Comparison of ENCODE assay signal across 17 cellular contexts in genomic region chr6:67933278-67933677, GRCh38.
A peak's percentile ranks its signal among the peaks of the same experiment; 100 is the strongest.
DNase-seq lines count a peak whose midpoint lies in the region; TF ChIP-seq lines count a peak whose summit lies in the region.
"Had no signal": no experiment of that assay in that cellular context is flagged by ENCODE, and none has a peak within 500 bp of the region (broad histone marks: within the 10 kb centered on the region; RNA-seq: fewer than 3 reads in every experiment).

No MANE protein-coding gene starts in this region.

- H3K9me3 ChIP-seq in OCI-LY1 (ENCODE audit: low read length) (no peaks in the 10 kb centered on the region), PC-9 (ENCODE audit: insufficient read depth, low read depth) (no peaks in the 10 kb centered on the region), suprapubic skin (no peaks in the 10 kb centered on the region)
- H3K9me3 ChIP-seq: BLaER1 treated with 17β-estradiol and CSF1 and Interleukin-3, amounts not matched to agents 10 nM and 100 nM had no signal

- DNase-seq in ELF-1 (ENCODE audit: low read depth, low spot score) (peak; percentile 6), H7 (peak; percentile 4), epithelial cell of esophagus (ENCODE audit: low read depth) (peak; percentile 10), PC-9 (no peak), suprapubic skin (ENCODE audit: low spot score in 2 of 2) (no peak), dorsolateral prefrontal cortex (no peak)
- DNase-seq in stimulated activated CD4-positive, alpha-beta T cell treated with anti-CD3 and anti-CD28 coated beads, Interleukin-12 subunit alpha, Interleukin-12 subunit beta, amount 100 ng/mL, for 4 hours, result no peak
- DNase-seq: activated CD8-positive, alpha-beta memory T cell treated with anti-CD3 and anti-CD28 coated beads for 24 hours; GDM1; left lung; naive B cell; NCI-H2171 treated with DMSO at 0.1 percent for 48 hours; retina; T1000 had no signal

- H3K36me3 ChIP-seq in H7 (replicated peaks; ENCODE audit: control insufficient read depth, insufficient read depth, low read length) (no peaks in the 10 kb centered on the region), OCI-LY1 (ENCODE audit: insufficient read depth, low read length) (no peaks in the 10 kb centered on the region), PC-9 (ENCODE audit: low read depth) (no peaks in the 10 kb centered on the region), suprapubic skin (no peaks in the 10 kb centered on the region)
- H3K36me3 ChIP-seq: BLaER1 treated with 17β-estradiol and CSF1 and Interleukin-3, amounts not matched to agents 10 nM and 100 nM; left lung had no signal

- H3K4me2 ChIP-seq in OCI-LY1 (ENCODE audit: low read length), result no peak overlapping the region
- H3K4me2 ChIP-seq in PC-9, result no peak overlapping the region
- H3K4me2 ChIP-seq: BLaER1 treated with 17β-estradiol and CSF1 and Interleukin-3, amounts not matched to agents 10 nM and 100 nM had no signal

- no peak overlapping the region for H2AFZ ChIP-seq in OCI-LY1 (ENCODE audit: low read length)
- no peak overlapping the region for H2AFZ ChIP-seq in PC-9

- TF ChIP-seq POLR2A in suprapubic skin (IDR thresholded peaks at IDR 0.05), result no peak

- H3K9me2 ChIP-seq in OCI-LY1 (ENCODE audit: low read depth, low read length) (no peaks in the 10 kb centered on the region), PC-9 (ENCODE audit: insufficient read depth) (no peaks in the 10 kb centered on the region)

- no peaks in the 10 kb centered on the region for H3K27me3 ChIP-seq in H7 (ENCODE audit: control insufficient read depth, insufficient read depth, low read length)
- H3K27me3 ChIP-seq in OCI-LY1 (ENCODE audit: insufficient read depth, low read length), result no peaks in the 10 kb centered on the region
- no peaks in the 10 kb centered on the region for H3K27me3 ChIP-seq in PC-9 (ENCODE audit: insufficient read depth, low read depth)
- no peaks in the 10 kb centered on the region for H3K27me3 ChIP-seq in suprapubic skin
- no peaks in the 10 kb centered on the region for H3K27me3 ChIP-seq in dorsolateral prefrontal cortex
- H3K27me3 ChIP-seq: BLaER1 treated with 17β-estradiol and CSF1 and Interleukin-3, amounts not matched to agents 10 nM and 100 nM; left lung had no signal

- CTCF ChIA-PET in PC-9 (lab: Charles Lee), result no interaction called here

- H3K4me3 ChIP-seq in H7 (ENCODE audit: insufficient read depth, low read depth, low read length) (no peak overlapping the region), OCI-LY1 (ENCODE audit: low read depth, low read length, poor library complexity, severe bottlenecking) (no peak overlapping the region), epithelial cell of esophagus (ENCODE audit: low read length) (no peak overlapping the region), PC-9 (no peak overlapping the region), suprapubic skin (no peak overlapping the region), dorsolateral prefrontal cortex (no peak overlapping the region)
- H3K4me3 ChIP-seq: BLaER1 treated with 17β-estradiol and CSF1 and Interleukin-3, amounts not matched to agents 10 nM and 100 nM; left lung had no signal

- peak; percentile 62 for TF ChIP-seq CTCF in OCI-LY1 (IDR thresholded peaks at IDR 0.05; ENCODE audit: low read length)
- peak; percentile 15 for TF ChIP-seq CTCF in epithelial cell of esophagus (IDR thresholded peaks at IDR 0.05; ENCODE audit: insufficient read depth, low read depth, low read length, missing control alignments)
- TF ChIP-seq CTCF in PC-9 (conservative IDR thresholded peaks at IDR 0.05), result no peak
- no peak for TF ChIP-seq CTCF in suprapubic skin (IDR thresholded peaks at IDR 0.05)
- TF ChIP-seq CTCF in dorsolateral prefrontal cortex (IDR thresholded peaks at IDR 0.05 in 54 of 56, conservative IDR thresholded peaks at IDR 0.05 in 2 of 56; ENCODE audit: low read depth in 1 of 56, partially characterized antibody in 56 of 56), result no peak

- intact Hi-C loops in PC-9 (cut with micrococcal nuclease; ENCODE audit: unreplicated experiment) (no loop called here), dorsolateral prefrontal cortex (cut with DNase I) (no loop called here)

- BruUV-seq in PC-9 (replicated peaks; lab: Mats Ljungman, UMichigan), result no TSS peak

- H3K4me1 ChIP-seq in OCI-LY1 (ENCODE audit: insufficient read depth, low read length, severe bottlenecking) (no peaks in the 10 kb centered on the region), PC-9 (replicated peaks; ENCODE audit: insufficient read depth) (no peaks in the 10 kb centered on the region), suprapubic skin (no peaks in the 10 kb centered on the region)
- H3K4me1 ChIP-seq: BLaER1 treated with 17β-estradiol and CSF1 and Interleukin-3, amounts not matched to agents 10 nM and 100 nM; left lung had no signal

- no peak overlapping the region for H3K9ac ChIP-seq in OCI-LY1 (ENCODE audit: low read length)
- H3K9ac ChIP-seq: BLaER1 treated with 17β-estradiol and CSF1 and Interleukin-3, amounts not matched to agents 10 nM and 100 nM had no signal

- 79% methylated on average over 1 of the region's 1 CpG for WGBS in suprapubic skin

- H4K20me1 ChIP-seq in OCI-LY1 (ENCODE audit: insufficient read depth, low read length) (no peaks in the 10 kb centered on the region), PC-9 (ENCODE audit: insufficient read depth) (no peaks in the 10 kb centered on the region)
- H4K20me1 ChIP-seq: BLaER1 treated with 17β-estradiol and CSF1 and Interleukin-3, amounts not matched to agents 10 nM and 100 nM had no signal

- no peaks in the 10 kb centered on the region for H3F3A ChIP-seq in OCI-LY1 (ENCODE audit: insufficient read depth, low read length)
- H3F3A ChIP-seq in PC-9 (ENCODE audit: insufficient read depth, low read depth), result no peaks in the 10 kb centered on the region

- H3K79me2 ChIP-seq in OCI-LY1 (ENCODE audit: insufficient read depth, low read length) (no peaks in the 10 kb centered on the region), PC-9 (ENCODE audit: low read depth) (no peaks in the 10 kb centered on the region)

- H3K27ac ChIP-seq in OCI-LY1 (ENCODE audit: low read depth, low read length, poor library complexity, severe bottlenecking), result no peak overlapping the region
- no peak overlapping the region for H3K27ac ChIP-seq in PC-9
- no peak overlapping the region for H3K27ac ChIP-seq in suprapubic skin
- no peak overlapping the region for H3K27ac ChIP-seq in dorsolateral prefrontal cortex
- H3K27ac ChIP-seq: BLaER1 treated with 17β-estradiol and CSF1 and Interleukin-3, amounts not matched to agents 10 nM and 100 nM; left lung; RWPE1 had no signal

- POLR2A ChIA-PET in PC-9 (lab: Charles Lee; ENCODE audit: unreplicated experiment), result no interaction called here

- no peak for TF ChIP-seq EP300 in suprapubic skin (IDR thresholded peaks at IDR 0.05)

Comparison
In these comparisons a context has a peak if more than half of its experiments do, and no peak if none do; other contexts are left out.
1. DNase-seq: peak in ELF-1 (single experiment), H7 (single experiment) and epithelial cell of esophagus (single experiment); none in PC-9 (0 of 2), suprapubic skin (0 of 2), dorsolateral prefrontal cortex (0 of 10) and stimulated activated CD4-positive, alpha-beta T cell treated with anti-CD3 and anti-CD28 coated beads, Interleukin-12 subunit alpha, Interleukin-12 subunit beta, amount 100 ng/mL, for 4 hours (single experiment).
2. CTCF ChIP-seq: peak in OCI-LY1 (single experiment) and epithelial cell of esophagus (single experiment); none in PC-9 (single experiment), suprapubic skin (0 of 2) and dorsolateral prefrontal cortex (0 of 56).